8 cellular contexts compared by ENCODE assay signal in the genomic region with DNA sequence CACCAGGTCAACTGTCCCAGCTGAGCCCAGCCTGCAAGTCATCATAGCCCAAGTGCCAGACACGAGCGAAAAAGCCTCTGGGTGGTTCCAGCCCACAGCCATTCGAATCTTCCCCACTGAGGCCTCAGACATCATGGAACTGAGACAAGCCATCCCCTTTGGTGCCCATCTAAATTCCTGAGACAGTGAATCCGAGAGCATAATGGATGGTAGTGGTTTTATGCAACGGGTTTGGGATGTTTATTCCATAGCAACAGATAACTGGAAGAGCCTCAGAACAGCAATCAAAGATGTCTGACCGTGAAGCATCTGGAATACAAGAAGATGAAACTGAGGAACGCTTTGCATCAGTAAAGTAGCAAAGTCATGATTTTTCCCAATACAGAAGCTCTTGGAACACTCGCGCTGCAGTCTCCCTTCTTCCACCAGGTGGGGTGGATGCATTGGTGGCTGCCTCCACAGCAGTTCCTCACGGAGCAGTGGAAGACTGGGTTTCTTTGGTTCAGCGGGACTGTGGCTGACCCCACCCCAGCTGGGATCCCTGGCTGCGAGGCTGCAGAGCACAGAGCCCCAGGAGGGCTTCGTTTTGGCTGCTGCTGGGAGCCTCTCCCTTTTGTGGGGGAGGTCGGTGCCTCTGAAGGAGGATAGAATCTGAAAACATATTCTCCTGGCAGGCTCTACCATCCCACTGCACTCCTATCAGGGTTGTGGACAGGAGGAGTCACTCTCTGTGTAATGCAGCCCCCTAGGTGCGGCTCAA. TPM values are rescaled to one million over a fixed set of nuclear protein-coding genes. Genes with fewer than 3 reads are reported as not detected.
A peak's percentile ranks its signal among the peaks of the same experiment; 100 is the strongest.
DNase-seq lines count a peak whose midpoint lies in the region; ATAC-seq and TF ChIP-seq lines count a peak whose summit lies in the region.

No MANE protein-coding gene starts in this region.

- H3K4me3 Mint-ChIP-seq in Caco-2 (ENCODE audit: unreplicated experiment) (peak overlapping the region; percentile 39), progenitor cell of endocrine pancreas (ENCODE audit: low read depth) (no peak overlapping the region)
- no peak overlapping the region for H3K4me3 Mint-ChIP-seq in activated naive CD8-positive, alpha-beta T cell treated with anti-CD3 and anti-CD28 coated beads, Interleukin-2, amount 10 ng/mL, durations not matched to agents 7 days and 5 days

- intact Hi-C loops in Caco-2 (cut with micrococcal nuclease; ENCODE audit: unreplicated experiment), result loop anchor here (1.0 kb wide), 3 partner anchors 25 to 89 kb away; no protein-coding TSS in a partner anchor

- H3K9me3 ChIP-seq in Caco-2 (no peaks in the 10 kb centered on the region), cardiac muscle cell (ENCODE audit: low read depth) (no peaks in the 10 kb centered on the region)

- no TSS peak for BruUV-seq in Caco-2 (replicated peaks; lab: Mats Ljungman, UMichigan)

- CTCF ChIA-PET in Caco-2 (lab: Charles Lee), result interaction anchor here (0.6 to 3.2 kb wide), 8 partner anchors 26 to 179 kb away, joined by 3 to 28 read pairs (median 4); no protein-coding TSS in a partner anchor

- H3K4me1 Mint-ChIP-seq in Caco-2 (ENCODE audit: low read depth, unreplicated experiment) (peaks cover 7% of the 10 kb centered on the region), progenitor cell of endocrine pancreas (ENCODE audit: low read depth) (peaks cover 6% of the 10 kb centered on the region)
- H3K4me1 Mint-ChIP-seq in activated naive CD8-positive, alpha-beta T cell treated with anti-CD3 and anti-CD28 coated beads, Interleukin-2, amount 10 ng/mL, durations not matched to agents 7 days and 5 days, result peaks cover 8% of the 10 kb centered on the region

- H3K4me1 ChIP-seq in Caco-2 (peaks cover 18% of the 10 kb centered on the region), cardiac muscle cell (ENCODE audit: low read depth) (no peaks in the 10 kb centered on the region)

- POLR2A ChIA-PET in Caco-2 (lab: Charles Lee), result no interaction called here
- POLR2A ChIA-PET in activated naive CD8-positive, alpha-beta T cell treated with anti-CD3 and anti-CD28 coated beads, Interleukin-2, amount 10 ng/mL, durations not matched to agents 7 days and 5 days (lab: Charles Lee), result no interaction called here

- no peak overlapping the region for H3K27ac ChIP-seq in cardiac muscle cell

- H3K4me3 ChIP-seq in Caco-2 (ENCODE audit: low read depth, low read length) (peak overlapping the region; percentile 19; the same call in 1 of the 2 replicates), cardiac muscle cell (no peak overlapping the region)

- H3K9me3 Mint-ChIP-seq in Caco-2 (ENCODE audit: unreplicated experiment), result no peaks in the 10 kb centered on the region
- H3K9me3 Mint-ChIP-seq in activated naive CD8-positive, alpha-beta T cell treated with anti-CD3 and anti-CD28 coated beads, Interleukin-2, amount 10 ng/mL, durations not matched to agents 7 days and 5 days, result no peaks in the 10 kb centered on the region
- H3K9me3 Mint-ChIP-seq in progenitor cell of endocrine pancreas (ENCODE audit: low read depth), result peaks cover 3% of the 10 kb centered on the region

- ATAC-seq in HG03095 (IDR thresholded peaks at IDR 0.05; ENCODE audit: unreplicated experiment) (peak; percentile 59), GM19452 (IDR thresholded peaks at IDR 0.05; ENCODE audit: unreplicated experiment) (no peak)
- ATAC-seq in activated naive CD8-positive, alpha-beta T cell treated with anti-CD3 and anti-CD28 coated beads, Interleukin-2, amount 10 ng/mL, durations not matched to agents 7 days and 5 days (ENCODE audit: low read depth), result peak; percentile 39

- H3K36me3 ChIP-seq in Caco-2 (ENCODE audit: control insufficient read depth, insufficient read depth, low read length) (no peaks in the 10 kb centered on the region), cardiac muscle cell (no peaks in the 10 kb centered on the region)

- peak; percentile 79 to 92 for TF ChIP-seq CTCF in Caco-2 (IDR thresholded peaks at IDR 0.05; ENCODE audit: insufficient read depth in 1 of 2, low read depth in 1 of 2, low read length in 1 of 2, severe bottlenecking in 1 of 2, unreplicated experiment in 1 of 2)
- TF ChIP-seq CTCF in cardiac muscle cell (IDR thresholded peaks at IDR 0.05; ENCODE audit: low read depth, low read length), result peak; percentile 95
- TF ChIP-seq CTCF in progenitor cell of endocrine pancreas (IDR thresholded peaks at IDR 0.05; ENCODE audit: unreplicated experiment), result peak; percentile 72

- H3K27me3 Mint-ChIP-seq in Caco-2 (ENCODE audit: insufficient read depth, unreplicated experiment) (no peaks in the 10 kb centered on the region), progenitor cell of endocrine pancreas (peaks cover 13% of the 10 kb centered on the region)
- peaks cover 21% of the 10 kb centered on the region for H3K27me3 Mint-ChIP-seq in activated naive CD8-positive, alpha-beta T cell treated with anti-CD3 and anti-CD28 coated beads, Interleukin-2, amount 10 ng/mL, durations not matched to agents 7 days and 5 days

- H3K36me3 Mint-ChIP-seq in Caco-2 (ENCODE audit: insufficient read depth, unreplicated experiment) (no peaks in the 10 kb centered on the region), progenitor cell of endocrine pancreas (ENCODE audit: insufficient read depth) (no peaks in the 10 kb centered on the region)
- H3K36me3 Mint-ChIP-seq in activated naive CD8-positive, alpha-beta T cell treated with anti-CD3 and anti-CD28 coated beads, Interleukin-2, amount 10 ng/mL, durations not matched to agents 7 days and 5 days, result no peaks in the 10 kb centered on the region

- H3K27ac Mint-ChIP-seq in Caco-2 (ENCODE audit: unreplicated experiment), result no peak overlapping the region
- H3K27ac Mint-ChIP-seq in activated naive CD8-positive, alpha-beta T cell treated with anti-CD3 and anti-CD28 coated beads, Interleukin-2, amount 10 ng/mL, durations not matched to agents 7 days and 5 days, result no peak overlapping the region
- H3K27ac Mint-ChIP-seq in progenitor cell of endocrine pancreas, result no peak overlapping the region

- DNase-seq in Caco-2, result peak; percentile 81 to 82
- DNase-seq in RKO (ENCODE audit: low spot score), result peak; percentile 65
- no peak for DNase-seq in activated naive CD8-positive, alpha-beta T cell treated with anti-CD3 and anti-CD28 coated beads, Interleukin-2, amount 10 ng/mL, durations not matched to agents 7 days and 5 days
- peak; percentile 70 to 83 for DNase-seq in cardiac muscle cell (ENCODE audit: low read depth in 1 of 2, low spot score in 1 of 2)
- DNase-seq in progenitor cell of endocrine pancreas (ENCODE audit: low spot score, unreplicated experiment), result peak; percentile 32
- DNase-seq in NAMALWA (ENCODE audit: low spot score), result no peak

- H3K27me3 ChIP-seq in Caco-2 (replicated peaks; ENCODE audit: control insufficient read depth, insufficient read depth, low read length) (no peaks in the 10 kb centered on the region; the same call in 1 of the 2 replicates), cardiac muscle cell (no peaks in the 10 kb centered on the region)

RNA-seq across cellular contexts. Expression of a gene that starts 26.4 kb away (rescaled TPM):
- total RNA-seq in Caco-2 (2022), result 25.2 and 32.0 TPM in 2 replicates
- total RNA-seq in activated naive CD8-positive, alpha-beta T cell treated with anti-CD3 and anti-CD28 coated beads, Interleukin-2, amount 10 ng/mL, durations not matched to agents 7 days and 5 days, result 10 to 100 TPM; 22.3 to 27.7 TPM
- 18.6 and 26.8 TPM in 2 replicates for total RNA-seq in cardiac muscle cell
- polyA plus RNA-seq in cardiac muscle cell, result 10.2 and 14.2 TPM in 2 replicates
- 24.5 and 28.8 TPM in 2 replicates for total RNA-seq in progenitor cell of endocrine pancreas

Comparison
In these comparisons a context has a peak if more than half of its experiments do, and no peak if none do; other contexts are left out.
1. DNase-seq: peak in Caco-2 (2 of 2), RKO (single experiment), cardiac muscle cell (2 of 2) and progenitor cell of endocrine pancreas (single experiment); none in activated naive CD8-positive, alpha-beta T cell treated with anti-CD3 and anti-CD28 coated beads, Interleukin-2, amount 10 ng/mL, durations not matched to agents 7 days and 5 days (single experiment) and NAMALWA (single experiment).
2. Peak in every context shown above with its lines, with median percentiles within 50 percentile points of each other: CTCF ChIP-seq.